ENCODE assay signal across 13 cellular contexts in genomic region chr12:92995258-92995905, GRCh38.
DNase-seq lines count a peak whose midpoint lies in the region; ATAC-seq and TF ChIP-seq lines count a peak whose summit lies in the region.
"Had no signal": no experiment of that assay in that cellular context is flagged by ENCODE, and none has a peak within 500 bp of the region (broad histone marks: within the 10 kb centered on the region; RNA-seq: fewer than 3 reads in every experiment).

No MANE protein-coding gene starts in this region.

- H3K4me2 ChIP-seq in SU-DHL-6 (ENCODE audit: low read depth, low read length, poor library complexity, severe bottlenecking), result peak overlapping the region; percentile 76

- no peak for DNase-seq in NCI-H748 (lab: John Stamatoyannopoulos, UW; ENCODE audit: unreplicated experiment)
- DNase-seq in medulla oblongata (ENCODE audit: extremely low spot score), result no peak
- DNase-seq in left ventricle myocardium superior, result no peak
- no peak for DNase-seq in hepatic stellate cell (ENCODE audit: low spot score)
- DNase-seq: activated T-cell treated with anti-CD3 and anti-CD28 coated beads, Interleukin-2, amount 50 U/mL, for 24 hours; C1 segment of cervical spinal cord; NCI-H446; right lobe of liver; T1000 had no signal

- no peaks in the 10 kb centered on the region for H3K27me3 ChIP-seq in SU-DHL-6 (ENCODE audit: low read length)
- H3K27me3 ChIP-seq: right lobe of liver had no signal

- no peaks in the 10 kb centered on the region for H3K36me3 ChIP-seq in SU-DHL-6 (ENCODE audit: low read length)
- H3K36me3 ChIP-seq: right lobe of liver had no signal

- H2AFZ ChIP-seq in SU-DHL-6 (ENCODE audit: low read depth, low read length, severe bottlenecking), result peak overlapping the region; percentile 29

- H3F3A ChIP-seq in SU-DHL-6 (ENCODE audit: insufficient read depth), result peaks cover 24% of the 10 kb centered on the region

- peak overlapping the region; percentile 86 for H3K27ac ChIP-seq in SU-DHL-6 (ENCODE audit: low read depth, low read length)
- H3K27ac ChIP-seq: right lobe of liver had no signal

- H4K20me1 ChIP-seq in SU-DHL-6 (ENCODE audit: low read depth, low read length), result no peaks in the 10 kb centered on the region

- H3K4me3 ChIP-seq in SU-DHL-6 (ENCODE audit: insufficient read depth, low read length, poor library complexity, severe bottlenecking), result peak overlapping the region; percentile 42
- H3K4me3 ChIP-seq: right lobe of liver had no signal

- no peak for TF ChIP-seq CTCF in SU-DHL-6 (IDR thresholded peaks at IDR 0.05; ENCODE audit: insufficient read depth, low read length, poor library complexity, severe bottlenecking)

- H3K9me3 ChIP-seq in SU-DHL-6 (ENCODE audit: insufficient read depth, low read length), result no peaks in the 10 kb centered on the region
- H3K9me3 ChIP-seq: right lobe of liver had no signal

- intact Hi-C loops in left ventricle myocardium superior (cut with micrococcal nuclease), result no loop called here

- H3K9me2 ChIP-seq in SU-DHL-6 (replicated peaks; ENCODE audit: insufficient read depth, low read length), result no peaks in the 10 kb centered on the region

- peak overlapping the region; percentile 35 for H3K9ac ChIP-seq in SU-DHL-6 (ENCODE audit: low read length)

- peak; percentile 55 for ATAC-seq in GM18499 (IDR thresholded peaks at IDR 0.05; ENCODE audit: insufficient read depth, unreplicated experiment)
- peak; percentile 80 for ATAC-seq in GM21360 (IDR thresholded peaks at IDR 0.05; ENCODE audit: unreplicated experiment)
- ATAC-seq in HG03045 (IDR thresholded peaks at IDR 0.05; ENCODE audit: unreplicated experiment), result peak; percentile 70
- ATAC-seq in left ventricle myocardium superior, result no peak
- ATAC-seq: right lobe of liver had no signal

- no peaks in the 10 kb centered on the region for H3K79me2 ChIP-seq in SU-DHL-6 (ENCODE audit: insufficient read depth, low read length)
